ENCODE assay signal across 24 cellular contexts in genomic region chr15:42138968-42139386, GRCh38. TPM values are rescaled to one million over a fixed set of nuclear protein-coding genes. Genes with fewer than 3 reads are reported as not detected.
A peak's percentile ranks its signal among the peaks of the same experiment; 100 is the strongest.
DNase-seq lines count a peak whose midpoint lies in the region; ATAC-seq, FAIRE-seq and TF ChIP-seq lines count a peak whose summit lies in the region.
"Had no signal": no experiment of that assay in that cellular context is flagged by ENCODE, and none has a peak within 500 bp of the region (broad histone marks: within the 10 kb centered on the region; RNA-seq: fewer than 3 reads in every experiment).

No MANE protein-coding gene starts in this region.

- intact Hi-C loops in Caco-2 (cut with micrococcal nuclease; ENCODE audit: unreplicated experiment), result no loop called here

- peaks cover 29% of the 10 kb centered on the region for H3K9me3 Mint-ChIP-seq in Caco-2 (ENCODE audit: unreplicated experiment)
- H3K9me3 Mint-ChIP-seq: activated T-helper 17 cell treated with anti-CD3 and anti-CD28 coated beads, Interleukin-2, amount 50 U/mL, for 72 hours; effector memory CD8-positive, alpha-beta T cell had no signal

- H4K20me1 ChIP-seq in osteoblast (ENCODE audit: insufficient read depth, low read length), result no peaks in the 10 kb centered on the region

- POLR2A ChIA-PET in Caco-2 (lab: Charles Lee), result no interaction called here

- H3K9me3 ChIP-seq in Caco-2 (peaks cover 20% of the 10 kb centered on the region), mucosa of rectum (ENCODE audit: control insufficient read depth in 2 of 2, low read length in 2 of 2) (peaks cover 2 to 9% of the 10 kb centered on the region in 2 donors), osteoblast (ENCODE audit: low read depth, low read length) (no peaks in the 10 kb centered on the region)
- H3K9me3 ChIP-seq: psoas muscle had no signal

- no peaks in the 10 kb centered on the region for H3K79me2 ChIP-seq in osteoblast (ENCODE audit: insufficient read depth, low read length)

- H3K27ac ChIP-seq in mucosa of rectum (ENCODE audit: low read depth in 2 of 2, low read length in 2 of 2) (peak overlapping the region; percentile 83 to 88), osteoblast (ENCODE audit: low read depth, low read length) (no peak overlapping the region)
- H3K27ac ChIP-seq: psoas muscle, WERI-Rb-1 had no signal

- FAIRE-seq in GM12892 (lab: Jason Lieb, UNC), result peak; percentile 67
- peak; percentile 53 for FAIRE-seq in colon (lab: Jason Lieb, UNC)
- FAIRE-seq: D721Med, G401.6 had no signal

- H3K27me3 ChIP-seq in Caco-2 (replicated peaks; ENCODE audit: control insufficient read depth, insufficient read depth, low read length) (no peaks in the 10 kb centered on the region), mucosa of rectum (ENCODE audit: control insufficient read depth in 2 of 2, insufficient read depth in 2 of 2, low read length in 2 of 2) (no peaks in the 10 kb centered on the region), osteoblast (ENCODE audit: insufficient read depth, low read length) (peaks cover 24% of the 10 kb centered on the region)

- ATAC-seq in GM19035 (IDR thresholded peaks at IDR 0.05; ENCODE audit: unreplicated experiment), result no peak
- ATAC-seq in HG03354 (IDR thresholded peaks at IDR 0.05; ENCODE audit: poor library complexity, severe bottlenecking, unreplicated experiment), result no peak
- no peak for ATAC-seq in GM21619 (IDR thresholded peaks at IDR 0.05; ENCODE audit: unreplicated experiment)
- ATAC-seq: activated T-helper 17 cell treated with anti-CD3 and anti-CD28 coated beads, Interleukin-2, amount 50 U/mL, for 72 hours; effector memory CD8-positive, alpha-beta T cell; psoas muscle had no signal

- no peak overlapping the region for H3K4me2 ChIP-seq in osteoblast (ENCODE audit: insufficient read depth, low read length)

- H3K9ac ChIP-seq in mucosa of rectum (ENCODE audit: low read depth in 1 of 2, low read length in 2 of 2), result no peak overlapping the region

- peaks cover 5% of the 10 kb centered on the region for H3K4me1 Mint-ChIP-seq in Caco-2 (ENCODE audit: low read depth, unreplicated experiment)
- H3K4me1 Mint-ChIP-seq: nephron progenitor cell had no signal

- H3K4me1 ChIP-seq in Caco-2 (peaks cover 11% of the 10 kb centered on the region; the same call in 1 of the 2 replicates), mucosa of rectum (ENCODE audit: control insufficient read depth in 2 of 2, insufficient read depth in 2 of 2, low read length in 2 of 2) (peaks cover 20 to 29% of the 10 kb centered on the region in 2 donors), osteoblast (ENCODE audit: insufficient read depth, low read length) (no peaks in the 10 kb centered on the region)
- H3K4me1 ChIP-seq: psoas muscle had no signal

- H2AFZ ChIP-seq in osteoblast (ENCODE audit: low read length), result no peak overlapping the region

- no peaks in the 10 kb centered on the region for H3K27me3 Mint-ChIP-seq in Caco-2 (ENCODE audit: insufficient read depth, unreplicated experiment)
- H3K27me3 Mint-ChIP-seq: activated T-helper 17 cell treated with anti-CD3 and anti-CD28 coated beads, Interleukin-2, amount 50 U/mL, for 72 hours had no signal

- H3K36me3 ChIP-seq in Caco-2 (ENCODE audit: control insufficient read depth, insufficient read depth, low read length), result no peaks in the 10 kb centered on the region
- peaks cover 2 to 3% of the 10 kb centered on the region in 2 donors for H3K36me3 ChIP-seq in mucosa of rectum (ENCODE audit: control insufficient read depth in 2 of 2, insufficient read depth in 2 of 2, low read length in 2 of 2)
- H3K36me3 ChIP-seq in osteoblast (ENCODE audit: insufficient read depth, low read length), result no peaks in the 10 kb centered on the region
- H3K36me3 ChIP-seq: WERI-Rb-1 had no signal

- peaks cover 4% of the 10 kb centered on the region for H3K36me3 Mint-ChIP-seq in Caco-2 (ENCODE audit: insufficient read depth, unreplicated experiment)

- DNase-seq in Caco-2 (peak; percentile 65 to 83), GM12892 (ENCODE audit: insufficient read length) (no peak), osteoblast (ENCODE audit: insufficient read length, low spot score, missing footprints) (no peak)
- DNase-seq: AML-193; effector memory CD8-positive, alpha-beta T cell; mesenchymal stem cell; NCI-H1436 treated with DMSO at 0.1 percent for 48 hours; NCI-H226; nephron progenitor cell; psoas muscle; SHP77 treated with DMSO at 0.1 percent for 48 hours; WERI-Rb-1 had no signal

- no peak for TF ChIP-seq POLR2A in GM12892 (IDR thresholded peaks at IDR 0.05; ENCODE audit: low read depth, low read length)

- H3K4me3 ChIP-seq in Caco-2 (ENCODE audit: low read depth, low read length) (no peak overlapping the region), mucosa of rectum (ENCODE audit: low read length in 2 of 2) (peak overlapping the region in 1 of 2 donors; percentile 26), osteoblast (ENCODE audit: insufficient read depth, low read length) (no peak overlapping the region)
- H3K4me3 ChIP-seq: psoas muscle had no signal

- no TSS peak for BruUV-seq in Caco-2 (replicated peaks; lab: Mats Ljungman, UMichigan)

- H3K27ac Mint-ChIP-seq in Caco-2 (ENCODE audit: unreplicated experiment), result peak overlapping the region; percentile 9
- H3K27ac Mint-ChIP-seq: effector memory CD8-positive, alpha-beta T cell; nephron progenitor cell had no signal

- CTCF ChIA-PET in Caco-2 (lab: Charles Lee), result interaction anchor here (0.6 kb wide), 1 partner anchor 871 kb away, joined by 5 read pairs; no protein-coding TSS in a partner anchor

- no peak overlapping the region for H3K4me3 Mint-ChIP-seq in Caco-2 (ENCODE audit: unreplicated experiment)
- H3K4me3 Mint-ChIP-seq: activated T-helper 17 cell treated with anti-CD3 and anti-CD28 coated beads, Interleukin-2, amount 50 U/mL, for 72 hours; effector memory CD8-positive, alpha-beta T cell; nephron progenitor cell had no signal

- TF ChIP-seq CTCF in Caco-2 (IDR thresholded peaks at IDR 0.05; ENCODE audit: insufficient read depth in 1 of 2, low read depth in 1 of 2, low read length in 1 of 2, severe bottlenecking in 1 of 2, unreplicated experiment in 1 of 2) (no peak), osteoblast (IDR thresholded peaks at IDR 0.05; ENCODE audit: extremely low read depth, low read depth, low read length) (no peak)

RNA-seq across cellular contexts. Expression of gene PLA2G4F, which starts 17.5 kb away (rescaled TPM):
- total RNA-seq in Caco-2 (2022) (2.5 and 2.9 TPM in 2 replicates), osteoblast (not detected in 2 replicates)
- not detected for polyA plus RNA-seq in GM12892 (2012; ENCODE audit: missing spikeins)
- total RNA-seq: activated CD8-positive, alpha-beta memory T cell treated with anti-CD3 and anti-CD28 coated beads for 36 hours; activated T-helper 17 cell treated with anti-CD3 and anti-CD28 coated beads, Interleukin-2, amount 50 U/mL, for 72 hours; HT1080; temporal lobe had no signal

RNA-seq across cellular contexts. Expression of gene PLA2G4D, which starts 44.6 kb away (rescaled TPM):
- total RNA-seq in Caco-2 (2022) (not detected in 2 replicates), osteoblast (not detected in 2 replicates)
- polyA plus RNA-seq in GM12892 (2012; ENCODE audit: missing spikeins), result not detected
- total RNA-seq: activated CD8-positive, alpha-beta memory T cell treated with anti-CD3 and anti-CD28 coated beads for 36 hours; HT1080; kidney epithelial cell; psoas muscle; temporal lobe had no signal
- polyA plus RNA-seq: psoas muscle had no signal

Comparison
In these comparisons a context has a peak if more than half of its experiments do, and no peak if none do; other contexts are left out.
1. DNase-seq: peak in Caco-2 (2 of 2); none in GM12892 (single experiment) and osteoblast (single experiment).